ENCODE assay signal across 8 cellular contexts in the genomic region with DNA sequence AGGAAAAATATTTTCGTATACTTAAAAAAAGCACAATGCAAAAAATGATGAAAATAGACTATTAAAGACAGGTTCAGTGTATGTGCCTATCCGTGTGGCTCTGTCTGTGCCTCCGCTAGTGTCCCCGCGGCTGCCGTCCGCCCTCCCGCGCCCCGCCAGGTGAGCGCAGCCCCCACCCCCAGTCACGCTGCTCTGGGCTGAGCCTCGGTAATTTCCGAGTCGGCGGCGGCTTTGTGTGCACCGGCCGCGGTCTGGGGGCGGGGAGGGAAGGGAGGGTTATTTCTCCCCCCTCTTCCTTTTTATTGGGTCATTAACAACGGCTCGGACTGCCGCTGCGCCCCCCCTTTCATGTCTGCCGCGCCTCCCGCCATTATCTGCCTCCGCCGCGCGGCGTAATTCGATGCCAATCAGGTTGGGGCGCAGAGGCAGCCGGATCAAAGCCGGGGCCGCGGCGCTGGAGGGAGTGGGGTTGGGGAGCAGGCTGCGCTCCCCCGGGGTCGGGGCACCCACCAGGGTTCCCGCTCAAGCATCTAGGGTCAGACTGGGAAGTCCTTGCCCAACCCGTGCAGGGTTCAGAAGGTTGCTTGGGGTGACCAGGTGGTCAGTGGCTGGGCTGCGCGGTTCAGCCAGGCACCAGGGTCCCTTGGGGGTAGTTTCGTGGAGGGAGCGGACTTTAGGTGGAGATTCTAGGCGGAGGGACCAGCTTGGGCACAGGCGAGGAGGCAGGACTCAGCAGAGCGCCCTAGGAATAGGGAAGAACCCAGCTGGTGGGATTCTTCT.
DNase-seq lines count a peak whose midpoint lies in the region; ATAC-seq, FAIRE-seq and TF ChIP-seq lines count a peak whose summit lies in the region.

No MANE protein-coding gene starts in this region.

- H3K4me2 ChIP-seq in BLaER1: peak overlapping the region; percentile 83

- DNase-seq in activated gamma-delta T cell treated with Interleukin-2 at 50 U/mL for 16 hours (peak; percentile 15), memory B cell (ENCODE audit: low spot score in 2 of 2) (no peak), D721Med (ENCODE audit: insufficient read length, low spot score) (no peak), MV-4-11 (lab: John Stamatoyannopoulos, UW) (no peak)

- H3K9ac ChIP-seq in BLaER1: no peak overlapping the region

- H3K27me3 Mint-ChIP-seq in memory B cell: peaks cover 12% of the 10 kb centered on the region

- H4K20me1 ChIP-seq in BLaER1: no peaks in the 10 kb centered on the region

- H3K4me1 Mint-ChIP-seq in memory B cell: peaks cover 36% of the 10 kb centered on the region

- ATAC-seq in GM18868 (IDR thresholded peaks at IDR 0.05; ENCODE audit: unreplicated experiment): peak; percentile 59
- ATAC-seq in memory B cell (ENCODE audit: low read depth): peak; percentile 81
- no peak for ATAC-seq in HG02678 (IDR thresholded peaks at IDR 0.05; ENCODE audit: unreplicated experiment)
- no peak for ATAC-seq in GM21526 (IDR thresholded peaks at IDR 0.05; ENCODE audit: low FRiP score, unreplicated experiment)

- no peak overlapping the region for H3K27ac ChIP-seq in BLaER1

- H3K4me1 ChIP-seq in BLaER1: peaks cover 79% of the 10 kb centered on the region

- H3K9me3 ChIP-seq in BLaER1: no peaks in the 10 kb centered on the region

- peak overlapping the region; percentile 12 for H3K27ac Mint-ChIP-seq in memory B cell

- no peaks in the 10 kb centered on the region for H3K36me3 ChIP-seq in BLaER1

- no peak for FAIRE-seq in D721Med (lab: Jason Lieb, UNC)

- peak overlapping the region; percentile 58 for H3K4me3 ChIP-seq in BLaER1

- no peak for TF ChIP-seq CTCF in D721Med (IDR thresholded peaks at IDR 0.05; ENCODE audit: insufficient read depth, missing control alignments)

- no peaks in the 10 kb centered on the region for H3K36me3 Mint-ChIP-seq in memory B cell

- H3K4me3 Mint-ChIP-seq in memory B cell: peak overlapping the region; percentile 59

- H3K9me3 Mint-ChIP-seq in memory B cell: no peaks in the 10 kb centered on the region

- H3K27me3 ChIP-seq in BLaER1: peaks cover 56% of the 10 kb centered on the region

Comparison
In these comparisons a context has a peak if more than half of its experiments do, and no peak if none do; other contexts are left out.
1. ATAC-seq: peak in GM18868 (single experiment) and memory B cell (single experiment); none in HG02678 (single experiment) and GM21526 (single experiment).